In the genomic region with DNA sequence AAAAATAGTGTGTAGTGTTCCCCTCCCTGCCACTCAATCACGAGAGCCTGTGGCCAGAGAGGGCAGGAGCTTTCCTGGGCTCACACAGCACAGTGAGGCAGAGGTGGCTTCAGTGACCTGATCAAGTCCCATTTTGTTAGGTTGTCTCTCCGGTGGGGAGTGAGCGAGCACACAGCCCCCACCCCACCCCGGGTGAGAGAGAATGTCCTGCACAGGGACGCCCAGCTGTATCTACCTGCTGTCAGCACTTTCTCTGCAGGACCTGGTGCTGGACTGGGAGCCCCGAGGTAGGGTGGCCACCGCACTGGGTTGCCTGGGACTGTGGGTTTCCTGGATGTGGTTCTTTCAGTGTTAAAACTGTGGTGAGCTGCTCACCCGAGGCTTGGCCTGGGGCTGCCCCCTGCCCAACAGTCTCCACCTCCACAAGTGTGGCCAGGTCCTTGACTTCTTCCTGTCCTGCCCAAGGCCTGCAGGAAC, we compare ENCODE assay signal across 10 cellular contexts. TPM values are rescaled to one million over a fixed set of nuclear protein-coding genes. Genes with fewer than 3 reads are reported as not detected.
DNase-seq lines count a peak whose midpoint lies in the region; ATAC-seq, FAIRE-seq and TF ChIP-seq lines count a peak whose summit lies in the region.
"Had no signal": no experiment of that assay in that cellular context is flagged by ENCODE, and none has a peak within 500 bp of the region (broad histone marks: within the 10 kb centered on the region; RNA-seq: fewer than 3 reads in every experiment).

No MANE protein-coding gene starts in this region.

- no peaks in the 10 kb centered on the region for H3K27me3 ChIP-seq in right atrium auricular region
- H3K27me3 ChIP-seq in skeletal muscle satellite cell (ENCODE audit: control insufficient read depth, insufficient read depth, low read length): no peaks in the 10 kb centered on the region

- H3K4me1 ChIP-seq in right atrium auricular region (peaks cover 0 to 40% of the 10 kb centered on the region in 2 donors), skeletal muscle satellite cell (ENCODE audit: control insufficient read depth, insufficient read depth, low read length) (peaks cover 71% of the 10 kb centered on the region)

- H3K27ac Mint-ChIP-seq in activated B cell treated with CpG ODN at 0.5 μM for 24 hours: no peak overlapping the region
- H3K27ac Mint-ChIP-seq: stimulated activated memory B cell treated with anti-CD40 and anti-IgM and Interleukin-4, amounts not matched to agents 10 μg/mL and 1 μg/mL and 100 μg/mL, for 72 hours had no signal

- no peak overlapping the region for H3K4me3 Mint-ChIP-seq in activated B cell treated with CpG ODN at 0.5 μM for 24 hours
- H3K4me3 Mint-ChIP-seq: stimulated activated memory B cell treated with anti-CD40 and anti-IgM and Interleukin-4, amounts not matched to agents 10 μg/mL and 1 μg/mL and 100 μg/mL, for 72 hours had no signal

- TF ChIP-seq CTCF in GM13976 (IDR thresholded peaks at IDR 0.05; ENCODE audit: borderline replicate concordance, control extremely low read depth, extremely low read depth, insufficient read depth, missing control alignments) (no peak), activated B cell treated with CpG ODN at 0.5 μM for 24 hours (IDR thresholded peaks at IDR 0.05) (no peak), right atrium auricular region (IDR thresholded peaks at IDR 0.05) (no peak), D721Med (IDR thresholded peaks at IDR 0.05; ENCODE audit: insufficient read depth, missing control alignments) (no peak)

- no peaks in the 10 kb centered on the region for H3K4me1 Mint-ChIP-seq in activated B cell treated with CpG ODN at 0.5 μM for 24 hours

- peak overlapping the region; percentile 66 to 80 for H3K27ac ChIP-seq in right atrium auricular region

- H3K9me3 Mint-ChIP-seq in activated B cell treated with CpG ODN at 0.5 μM for 24 hours: no peaks in the 10 kb centered on the region
- H3K9me3 Mint-ChIP-seq: stimulated activated memory B cell treated with anti-CD40 and anti-IgM and Interleukin-4, amounts not matched to agents 10 μg/mL and 1 μg/mL and 100 μg/mL, for 72 hours had no signal

- H3K9ac ChIP-seq in skeletal muscle satellite cell (ENCODE audit: low read depth, low read length): peak overlapping the region; percentile 43

- POLR2A ChIA-PET in activated B cell treated with CpG ODN at 0.5 μM for 24 hours (lab: Charles Lee): no interaction called here

- H3K4me3 ChIP-seq in right atrium auricular region (no peak overlapping the region), skeletal muscle satellite cell (ENCODE audit: low read length) (peak overlapping the region; percentile 8)

- peak; percentile 32 for DNase-seq in GM13976 (ENCODE audit: low spot score)
- DNase-seq in activated B cell treated with CpG ODN at 0.5 μM for 24 hours: peak; percentile 9
- DNase-seq in right atrium auricular region (ENCODE audit: low spot score): no peak
- no peak for DNase-seq in D721Med (ENCODE audit: insufficient read length, low spot score)
- no peak for DNase-seq in cerebellar cortex (ENCODE audit: low spot score)

- no peaks in the 10 kb centered on the region for H3K36me3 Mint-ChIP-seq in activated B cell treated with CpG ODN at 0.5 μM for 24 hours (ENCODE audit: low read depth)
- H3K36me3 Mint-ChIP-seq: stimulated activated memory B cell treated with anti-CD40 and anti-IgM and Interleukin-4, amounts not matched to agents 10 μg/mL and 1 μg/mL and 100 μg/mL, for 72 hours had no signal

- no peaks in the 10 kb centered on the region for H3K27me3 Mint-ChIP-seq in activated B cell treated with CpG ODN at 0.5 μM for 24 hours

- intact Hi-C loops in activated B cell treated with CpG ODN at 0.5 μM for 24 hours (cut with micrococcal nuclease): no loop called here

- peak overlapping the region; percentile 71 for H3K4me2 ChIP-seq in skeletal muscle satellite cell (ENCODE audit: low read length)

- FAIRE-seq in D721Med (lab: Jason Lieb, UNC): no peak

- H3K36me3 ChIP-seq in right atrium auricular region (no peaks in the 10 kb centered on the region), skeletal muscle satellite cell (ENCODE audit: insufficient read depth, low read length) (no peaks in the 10 kb centered on the region)

- ATAC-seq in activated B cell treated with CpG ODN at 0.5 μM for 24 hours (ENCODE audit: low read depth) (no peak), HG03432 (IDR thresholded peaks at IDR 0.05; ENCODE audit: unreplicated experiment) (no peak), GM18519 (IDR thresholded peaks at IDR 0.05; ENCODE audit: low FRiP score, unreplicated experiment) (no peak)
- ATAC-seq: stimulated activated memory B cell treated with anti-CD40 and anti-IgM and Interleukin-4, amounts not matched to agents 10 μg/mL and 1 μg/mL and 100 μg/mL, for 72 hours had no signal

- in situ Hi-C loops in GM13976 (cut with MboI; ENCODE audit: low sequenced_read_pairs, unreplicated experiment): no loop called here

- no peaks in the 10 kb centered on the region for H3K9me3 ChIP-seq in right atrium auricular region
- H3K9me3 ChIP-seq in skeletal muscle satellite cell (replicated peaks; ENCODE audit: low read length): no peaks in the 10 kb centered on the region

- CTCF ChIA-PET in activated B cell treated with CpG ODN at 0.5 μM for 24 hours (lab: Charles Lee): no interaction called here

RNA-seq across cellular contexts. Expression of a gene that starts 6.1 kb away (rescaled TPM):
- total RNA-seq in activated B cell treated with CpG ODN at 0.5 μM for 24 hours (0.44 and 0.71 TPM in 2 replicates), right atrium auricular region (1 to 10 TPM; 2.6 to 4.0 TPM)
- 21.2 and 21.5 TPM in 2 replicates for total RNA-seq in skeletal muscle satellite cell (2012; rRNA removed)

RNA-seq across cellular contexts. Expression of a gene that starts 29.8 kb away (rescaled TPM):
- not detected in 2 replicates for total RNA-seq in activated B cell treated with CpG ODN at 0.5 μM for 24 hours
- total RNA-seq in right atrium auricular region: not detected
- not detected in 2 replicates for total RNA-seq in skeletal muscle satellite cell (2012; rRNA removed)
- total RNA-seq: progenitor cell of endocrine pancreas had no signal

RNA-seq across cellular contexts. Expression of a gene that starts 38.7 kb away (rescaled TPM):
- total RNA-seq in activated B cell treated with CpG ODN at 0.5 μM for 24 hours (not detected in 2 replicates), right atrium auricular region (not detected)
- total RNA-seq in skeletal muscle satellite cell (2012; rRNA removed): not detected in 2 replicates
- total RNA-seq: progenitor cell of endocrine pancreas had no signal

RNA-seq across cellular contexts. Expression of a gene that starts 55.2 kb away (rescaled TPM):
- total RNA-seq in activated B cell treated with CpG ODN at 0.5 μM for 24 hours (5.1 and 5.4 TPM in 2 replicates), right atrium auricular region (1 to 10 TPM; 1.4 to 5.0 TPM)
- under 0.01 and 0.25 TPM in 2 replicates for total RNA-seq in skeletal muscle satellite cell (2012; rRNA removed)

Comparison
In these comparisons a context has a peak if more than half of its experiments do, and no peak if none do; other contexts are left out.
1. DNase-seq: peak in GM13976 (single experiment) and activated B cell treated with CpG ODN at 0.5 μM for 24 hours (single experiment); none in right atrium auricular region (single experiment), D721Med (single experiment) and cerebellar cortex (single experiment).